1 cellular context compared by ENCODE assay signal in genomic region chr22:18905540-18906409, GRCh38.
TF ChIP-seq lines count a peak whose summit lies in the region.

DGCR6 (plus strand) TSS chr22:18906320; CDS start chr22:18906375, 55 bp downstream.

TF ChIP-seq in HepG2, 621 proteins besides CTCF, POLR2A, EP300 and RAD21:
- no peak for TF ChIP-seq ZNF800 (CRISPR knock-in tag; IDR thresholded peaks at IDR 0.05)
- TF ChIP-seq ESRRA (CRISPR knock-in tag; IDR thresholded peaks at IDR 0.05; ENCODE audit: low read depth): no peak
- TF ChIP-seq SRF (IDR thresholded peaks at IDR 0.05; ENCODE audit: low read depth, low read length): no peak
- TF ChIP-seq ZFP41 (CRISPR knock-in tag; IDR thresholded peaks at IDR 0.05; ENCODE audit: borderline replicate concordance): no peak
- TF ChIP-seq ZNF383 (CRISPR knock-in tag; IDR thresholded peaks at IDR 0.05; ENCODE audit: borderline replicate concordance): no peak
- no peak for TF ChIP-seq ZSCAN25 (CRISPR knock-in tag; IDR thresholded peaks at IDR 0.05)
- TF ChIP-seq MIER2 (CRISPR knock-in tag; IDR thresholded peaks at IDR 0.05): no peak
- TF ChIP-seq NFE2L2 (IDR thresholded peaks at IDR 0.05; ENCODE audit: low read length): no peak
- TF ChIP-seq ZBTB40 (IDR thresholded peaks at IDR 0.05): no peak
- TF ChIP-seq ZBTB40 (CRISPR knock-in tag; IDR thresholded peaks at IDR 0.05): no peak
- TF ChIP-seq ZNF30 (CRISPR knock-in tag; IDR thresholded peaks at IDR 0.05): no peak
- TF ChIP-seq JUNB (CRISPR knock-in tag; IDR thresholded peaks at IDR 0.05; ENCODE audit: borderline replicate concordance): no peak
- TF ChIP-seq ZNF296 (CRISPR knock-in tag; conservative IDR thresholded peaks at IDR 0.05): no peak
- TF ChIP-seq ZNF660 (CRISPR knock-in tag; IDR thresholded peaks at IDR 0.05; ENCODE audit: borderline replicate concordance, low read depth): no peak
- TF ChIP-seq KIAA2018 (CRISPR knock-in tag; IDR thresholded peaks at IDR 0.05; ENCODE audit: borderline replicate concordance): no peak
- no peak for TF ChIP-seq MLXIP (CRISPR knock-in tag; IDR thresholded peaks at IDR 0.05; ENCODE audit: borderline replicate concordance)
- TF ChIP-seq ZBTB7B (CRISPR knock-in tag; IDR thresholded peaks at IDR 0.05): no peak
